1 cellular context compared by ENCODE assay signal in genomic region chr17:45104907-45105624, GRCh38.
A peak's percentile ranks its signal among the peaks of the same experiment; 100 is the strongest.
TF ChIP-seq lines count a peak whose summit lies in the region.

No MANE protein-coding gene starts in this region.

TF ChIP-seq in K562, 482 proteins besides CTCF, POLR2A, EP300 and RAD21:
- no peak for TF ChIP-seq AFF4 (CRISPR knock-in tag; IDR thresholded peaks at IDR 0.05)
- TF ChIP-seq RBM22 (IDR thresholded peaks at IDR 0.05; ENCODE audit: low read depth, low read length, poor library complexity, severe bottlenecking) = peak; percentile 73
- TF ChIP-seq ZNF696 (CRISPR knock-in tag; conservative IDR thresholded peaks at IDR 0.05) = no peak
- no peak for TF ChIP-seq BRCA1 (IDR thresholded peaks at IDR 0.05)
- no peak for TF ChIP-seq BRCA1 (CRISPR knock-in tag; IDR thresholded peaks at IDR 0.05)
- TF ChIP-seq BCOR (IDR thresholded peaks at IDR 0.05) = no peak
- TF ChIP-seq SNIP1 (IDR thresholded peaks at IDR 0.05; ENCODE audit: low read depth) = no peak
- 0 out of 2 replicates have a peak, but pooled peaks have one; percentile 27 for TF ChIP-seq POLR2G (IDR thresholded peaks at IDR 0.05; ENCODE audit: low read depth, low read length)
- TF ChIP-seq ZFX (CRISPR knock-in tag; IDR thresholded peaks at IDR 0.05) = no peak
